14 cellular contexts compared by ENCODE assay signal in genomic region chr13:47455581-47455980, GRCh38.
DNase-seq lines count a peak whose midpoint lies in the region; ATAC-seq and TF ChIP-seq lines count a peak whose summit lies in the region.
"Had no signal": no experiment of that assay in that cellular context is flagged by ENCODE, and none has a peak within 500 bp of the region (broad histone marks: within the 10 kb centered on the region; RNA-seq: fewer than 3 reads in every experiment).

No MANE protein-coding gene starts in this region.

- intact Hi-C loops in Calu3 (cut with micrococcal nuclease; ENCODE audit: unreplicated experiment): loop anchor here (5.0 kb wide), 1 partner anchor 483 kb away; no protein-coding TSS in a partner anchor

- no peaks in the 10 kb centered on the region for H3K27me3 Mint-ChIP-seq in Calu3 (ENCODE audit: unreplicated experiment)
- H3K27me3 Mint-ChIP-seq in WTC11 (ENCODE audit: low read depth): no peaks in the 10 kb centered on the region
- H3K27me3 Mint-ChIP-seq: naive B cell had no signal

- H3K4me3 Mint-ChIP-seq in Calu3 (ENCODE audit: low read depth, unreplicated experiment) (no peak overlapping the region), WTC11 (no peak overlapping the region)
- H3K4me3 Mint-ChIP-seq: naive B cell had no signal

- no peaks in the 10 kb centered on the region for H3K4me1 Mint-ChIP-seq in Calu3 (ENCODE audit: low read depth, unreplicated experiment)
- H3K4me1 Mint-ChIP-seq in WTC11: peaks cover 22% of the 10 kb centered on the region
- H3K4me1 Mint-ChIP-seq: naive B cell had no signal

- H3K27ac Mint-ChIP-seq in Calu3 (ENCODE audit: unreplicated experiment): no peak overlapping the region
- no peak overlapping the region for H3K27ac Mint-ChIP-seq in WTC11
- H3K27ac Mint-ChIP-seq: activated T-helper 2 cell treated with anti-CD3 and anti-CD28 coated beads, Interferon-gamma antibody, Interleukin-2, Interleukin-4, amounts not matched to agents 10 μg/mL and 5 μg/mL and 100 μg/mL, durations not matched to agents 14 hours and 24 hours and 36 hours; naive B cell had no signal

- ATAC-seq in WTC11: peak; percentile 65
- peak; percentile 34 for ATAC-seq in left lobe of liver
- ATAC-seq in GM21576 (IDR thresholded peaks at IDR 0.05; ENCODE audit: unreplicated experiment): no peak
- no peak for ATAC-seq in HG02588 (IDR thresholded peaks at IDR 0.05; ENCODE audit: unreplicated experiment)

- DNase-seq in Calu3 (peak; percentile 9), HT1080 (ENCODE audit: low read depth) (peak; percentile 23), WTC11 (ENCODE audit: low spot score) (peak; percentile 12), left lobe of liver (ENCODE audit: low spot score) (no peak), nucleus accumbens (lab: John Stamatoyannopoulos, UW) (no peak)
- DNase-seq in stimulated activated CD4-positive, alpha-beta T cell treated with anti-CD3 and anti-CD28 coated beads, Interleukin-1b, Interleukin-23, amount 100 ng/mL, for 48 hours: no peak
- DNase-seq: activated CD4-positive, CD25-positive, alpha-beta regulatory T cell treated with anti-CD3 and anti-CD28 coated beads, Interleukin-2, amount 50 U/mL, for 72 hours; KG1; naive B cell; SJCRH30; small intestine had no signal

- POLR2A ChIA-PET in WTC11 (lab: Charles Lee): interaction anchor here (0.6 kb wide), 1 partner anchor 19 kb away, joined by 3 read pairs; no protein-coding TSS in a partner anchor

- no TSS peak for BruUV-seq in Calu3 (replicated peaks; lab: Mats Ljungman, UMichigan)

- H3K36me3 Mint-ChIP-seq in Calu3 (ENCODE audit: insufficient read depth, unreplicated experiment) (no peaks in the 10 kb centered on the region), WTC11 (no peaks in the 10 kb centered on the region)
- H3K36me3 Mint-ChIP-seq: naive B cell had no signal

- no peak for TF ChIP-seq CTCF in Calu3 (IDR thresholded peaks at IDR 0.05; ENCODE audit: unreplicated experiment)
- no peak for TF ChIP-seq CTCF in WTC11 (IDR thresholded peaks at IDR 0.05)

- CTCF ChIA-PET in Calu3 (lab: Charles Lee): interaction anchor here (1.1 kb wide), 1 partner anchor 463 kb away, joined by 3 read pairs; no protein-coding TSS in a partner anchor
- CTCF ChIA-PET in WTC11 (lab: Charles Lee): interaction anchor here (1.1 to 1.4 kb wide), 2 partner anchors 8 to 625 kb away, joined by 3 to 4 read pairs; no protein-coding TSS in a partner anchor

- H3K9me3 Mint-ChIP-seq in Calu3 (ENCODE audit: low read depth, unreplicated experiment) (no peaks in the 10 kb centered on the region), WTC11 (peaks cover 11% of the 10 kb centered on the region; the same call in 1 of the 2 replicates)
- H3K9me3 Mint-ChIP-seq: activated T-helper 2 cell treated with anti-CD3 and anti-CD28 coated beads, Interferon-gamma antibody, Interleukin-2, Interleukin-4, amounts not matched to agents 10 μg/mL and 5 μg/mL and 100 μg/mL, durations not matched to agents 14 hours and 24 hours and 36 hours had no signal

TF ChIP-seq in WTC11, 78 proteins besides CTCF, POLR2A, EP300 and RAD21:
- TF ChIP-seq ZNF671 (CRISPR knock-in tag; IDR thresholded peaks at IDR 0.05) (no peak), USF2 (CRISPR knock-in tag; IDR thresholded peaks at IDR 0.05) (peak; percentile 37; the same call in 1 of the 2 replicates)

Comparison
In these comparisons a context has a peak if more than half of its experiments do, and no peak if none do; other contexts are left out.
1. DNase-seq: peak in Calu3 (single experiment), HT1080 (single experiment) and WTC11 (single experiment); none in left lobe of liver (single experiment), nucleus accumbens (0 of 56) and stimulated activated CD4-positive, alpha-beta T cell treated with anti-CD3 and anti-CD28 coated beads, Interleukin-1b, Interleukin-23, amount 100 ng/mL, for 48 hours (single experiment).
2. ATAC-seq: peak in WTC11 (single experiment) and left lobe of liver (single experiment); none in GM21576 (single experiment) and HG02588 (single experiment).